In the genomic region with DNA sequence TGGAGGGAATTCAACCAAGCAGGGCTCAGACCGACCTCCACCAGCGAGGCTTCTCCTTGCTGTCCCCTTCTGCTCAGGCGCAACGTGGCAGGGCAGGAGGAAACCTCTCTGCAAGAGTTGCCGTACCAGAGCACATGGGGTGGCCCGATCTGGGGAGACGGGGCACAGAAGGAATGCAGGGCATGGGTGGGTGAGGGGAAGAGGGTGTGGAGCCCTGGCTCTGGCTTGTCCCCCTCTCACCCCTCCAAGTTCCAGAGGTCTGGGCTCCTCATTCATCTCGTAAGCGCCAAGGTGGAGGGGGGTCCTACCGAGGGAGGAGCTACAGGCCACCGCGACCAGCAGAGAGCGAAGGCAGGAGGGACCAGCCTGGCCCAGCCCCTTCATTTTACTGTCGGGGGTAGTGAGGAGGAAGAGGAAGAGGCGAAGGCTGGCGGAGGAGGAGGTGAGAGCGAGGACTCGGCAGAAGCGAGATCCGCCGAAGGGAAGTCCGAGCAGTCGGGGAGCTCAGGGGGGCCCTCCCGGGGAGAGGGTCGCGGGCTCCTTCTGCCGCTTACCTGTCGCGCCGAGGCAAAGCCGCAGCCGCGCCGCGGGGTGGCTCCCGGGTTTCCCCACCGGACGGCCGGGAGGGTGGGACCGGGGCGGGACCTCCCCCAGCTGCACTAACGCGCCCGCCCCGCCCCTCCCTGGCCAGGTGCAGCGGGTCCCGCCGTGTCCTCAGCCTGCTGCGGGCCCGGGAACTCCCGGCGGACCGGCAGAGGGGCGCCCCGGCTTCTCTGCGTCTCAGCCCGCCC, we compare ENCODE assay signal across 8 cellular contexts. TPM values are rescaled to one million over a fixed set of nuclear protein-coding genes. Genes with fewer than 3 reads are reported as not detected.
DNase-seq lines count a peak whose midpoint lies in the region; ATAC-seq lines count a peak whose summit lies in the region.

A gene with protein sequence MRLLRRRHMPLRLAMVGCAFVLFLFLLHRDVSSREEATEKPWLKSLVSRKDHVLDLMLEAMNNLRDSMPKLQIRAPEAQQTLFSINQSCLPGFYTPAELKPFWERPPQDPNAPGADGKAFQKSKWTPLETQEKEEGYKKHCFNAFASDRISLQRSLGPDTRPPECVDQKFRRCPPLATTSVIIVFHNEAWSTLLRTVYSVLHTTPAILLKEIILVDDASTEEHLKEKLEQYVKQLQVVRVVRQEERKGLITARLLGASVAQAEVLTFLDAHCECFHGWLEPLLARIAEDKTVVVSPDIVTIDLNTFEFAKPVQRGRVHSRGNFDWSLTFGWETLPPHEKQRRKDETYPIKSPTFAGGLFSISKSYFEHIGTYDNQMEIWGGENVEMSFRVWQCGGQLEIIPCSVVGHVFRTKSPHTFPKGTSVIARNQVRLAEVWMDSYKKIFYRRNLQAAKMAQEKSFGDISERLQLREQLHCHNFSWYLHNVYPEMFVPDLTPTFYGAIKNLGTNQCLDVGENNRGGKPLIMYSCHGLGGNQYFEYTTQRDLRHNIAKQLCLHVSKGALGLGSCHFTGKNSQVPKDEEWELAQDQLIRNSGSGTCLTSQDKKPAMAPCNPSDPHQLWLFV (minus strand): TSS at position 360 of the 791 bp plus-strand sequence. CDS start 11,625 bp downstream, outside the sequence.

- CTCF ChIA-PET in activated CD4-positive, alpha-beta memory T cell treated with anti-CD3 and anti-CD28 coated beads for 36 hours (lab: Charles Lee): interaction anchor here (0.8 to 1.3 kb wide), 3 partner anchors 18 to 140 kb away, joined by 3 read pairs; no protein-coding TSS in a partner anchor

- DNase-seq in NCI-H2171 (lab: John Stamatoyannopoulos, UW) (peak; percentile 63), midbrain (lab: John Stamatoyannopoulos, UW) (peak; percentile 63), amniotic stem cell (lab: John Stamatoyannopoulos, UW) (no peak)
- DNase-seq in activated CD4-positive, alpha-beta memory T cell treated with anti-CD3 and anti-CD28 coated beads for 36 hours: peak; percentile 71
- DNase-seq in effector CD8-positive, alpha-beta T cell (lab: John Stamatoyannopoulos, UW): peak; percentile 51
- peak; percentile 82 for DNase-seq in stimulated activated CD8-positive, alpha-beta memory T cell treated with anti-CD3 and anti-CD28 coated beads, Interleukin-4, amount 100 ng/mL, for 48 hours

- peak within 1 kb of the TSS; percentile 91; the same call in 1 of the 2 replicates for H3K4me3 ChIP-seq in GM08714 (ENCODE audit: low read length)

- ATAC-seq in HG02571 (IDR thresholded peaks at IDR 0.05; ENCODE audit: unreplicated experiment): peak; percentile 42

- POLR2A ChIA-PET in activated CD4-positive, alpha-beta memory T cell treated with anti-CD3 and anti-CD28 coated beads for 36 hours (lab: Charles Lee): no interaction called here

- H3K27ac Mint-ChIP-seq in activated CD4-positive, alpha-beta memory T cell treated with anti-CD3 and anti-CD28 coated beads for 36 hours: peak within 1 kb of the TSS; percentile 35

- H3K9me3 Mint-ChIP-seq in activated CD4-positive, alpha-beta memory T cell treated with anti-CD3 and anti-CD28 coated beads for 36 hours: no peaks in the 10 kb centered on the region

- H3K36me3 Mint-ChIP-seq in activated CD4-positive, alpha-beta memory T cell treated with anti-CD3 and anti-CD28 coated beads for 36 hours: no peaks in the 10 kb centered on the region

- intact Hi-C loops in activated CD4-positive, alpha-beta memory T cell treated with anti-CD3 and anti-CD28 coated beads for 36 hours (cut with micrococcal nuclease): loop anchor here (10.0 kb wide), 2 partner anchors 434 to 584 kb away; no protein-coding TSS in a partner anchor

- H3K4me1 Mint-ChIP-seq in activated CD4-positive, alpha-beta memory T cell treated with anti-CD3 and anti-CD28 coated beads for 36 hours (ENCODE audit: low read depth): peaks cover 69% of the 10 kb centered on the region

- peak within 1 kb of the TSS; percentile 85 for H3K4me3 Mint-ChIP-seq in activated CD4-positive, alpha-beta memory T cell treated with anti-CD3 and anti-CD28 coated beads for 36 hours

- no peaks in the 10 kb centered on the region for H3K27me3 Mint-ChIP-seq in activated CD4-positive, alpha-beta memory T cell treated with anti-CD3 and anti-CD28 coated beads for 36 hours

RNA-seq across cellular contexts. Expression of the gene that starts here (rescaled TPM):
- total RNA-seq in activated CD4-positive, alpha-beta memory T cell treated with anti-CD3 and anti-CD28 coated beads for 36 hours: 10 to 100 TPM; 13.1 to 15.8 TPM
